In the genomic region with DNA sequence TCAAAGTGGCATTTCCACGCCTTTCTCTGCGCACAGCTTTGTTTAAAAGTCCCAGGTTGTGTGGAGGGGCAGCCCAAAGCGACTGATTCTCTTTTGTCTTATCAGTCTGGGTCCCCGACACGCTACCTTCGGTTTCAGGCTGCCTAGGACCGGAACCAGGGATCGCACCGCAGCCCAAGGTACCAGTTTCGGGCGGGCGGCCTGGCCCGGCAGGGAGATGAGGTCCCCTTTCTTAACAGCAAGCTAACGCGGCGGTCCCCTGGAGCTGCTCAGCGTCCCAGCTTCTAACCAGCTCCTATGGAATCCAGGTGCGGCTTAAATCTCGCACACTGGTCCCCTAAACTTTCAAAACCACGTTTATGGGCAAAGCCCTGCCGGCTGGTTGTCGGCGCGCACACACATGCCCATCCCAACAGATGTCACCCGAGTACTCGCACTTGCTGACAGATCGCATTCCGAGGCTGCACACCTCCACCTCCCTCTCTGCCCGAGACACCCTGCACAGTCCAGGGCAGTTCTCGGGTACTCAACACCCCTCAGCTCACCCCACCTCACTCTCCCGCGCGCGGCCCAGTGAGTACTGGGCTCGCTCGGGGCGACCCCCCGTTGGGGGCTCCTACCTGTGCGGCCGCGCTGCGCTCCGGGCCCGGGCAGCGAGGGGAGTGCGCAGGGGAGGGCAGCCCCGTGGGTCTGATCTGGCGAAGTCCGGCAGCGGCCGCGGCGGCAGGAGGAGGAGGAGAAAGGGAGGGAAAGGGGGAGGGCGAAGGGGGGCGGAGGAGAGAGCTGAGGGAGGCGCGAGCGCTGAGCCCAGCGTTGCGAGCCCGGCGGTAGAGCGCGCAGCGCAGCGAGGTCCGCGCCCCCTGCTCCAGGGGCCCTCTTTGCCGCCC, we compare ENCODE assay signal across 1 cellular context.
TF ChIP-seq lines count a peak whose summit lies in the region.

Gene EFEMP1, minus strand, starts transcription at position 692 of the 887 bp plus-strand sequence. CDS start 1,342 bp downstream, outside the sequence.

TF ChIP-seq in liver, 16 proteins besides CTCF, POLR2A, EP300 and RAD21 (continued from another document):
- TF ChIP-seq ZBTB33 (IDR thresholded peaks at IDR 0.05) (no peak), SP1 (IDR thresholded peaks at IDR 0.05) (no peak), RXRA (IDR thresholded peaks at IDR 0.05) (no peak), YY1 (IDR thresholded peaks at IDR 0.05) (no peak), REST (IDR thresholded peaks at IDR 0.05) (no peak), FOXA2 (IDR thresholded peaks at IDR 0.05) (no peak), TAF1 (conservative IDR thresholded peaks at IDR 0.05) (no peak), ATF3 (IDR thresholded peaks at IDR 0.05) (no peak)
- TF ChIP-seq, protein P1, sequence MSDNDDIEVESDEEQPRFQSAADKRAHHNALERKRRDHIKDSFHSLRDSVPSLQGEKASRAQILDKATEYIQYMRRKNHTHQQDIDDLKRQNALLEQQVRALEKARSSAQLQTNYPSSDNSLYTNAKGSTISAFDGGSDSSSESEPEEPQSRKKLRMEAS (IDR thresholded peaks at IDR 0.05), result no peak
